In the genomic region with DNA sequence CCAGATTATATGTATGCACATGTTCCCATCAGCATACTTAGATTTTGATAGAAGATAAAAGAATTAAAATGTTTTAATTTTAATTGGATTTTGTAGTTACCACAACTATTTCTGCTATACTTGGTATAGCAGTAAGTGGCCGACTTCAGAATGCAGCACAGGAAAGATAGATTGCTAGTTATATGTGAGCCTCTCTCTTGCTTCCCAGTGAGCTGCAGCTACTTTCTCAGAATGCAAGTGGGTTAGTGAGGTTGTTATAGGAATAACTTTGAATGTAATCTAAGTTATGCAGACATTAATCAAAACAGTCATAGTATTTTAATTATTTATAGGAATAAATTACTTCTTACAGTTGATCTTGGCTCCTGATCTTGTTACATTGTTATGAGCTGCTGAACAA, we compare ENCODE assay signal across 22 cellular contexts.
"Had no signal": no experiment of that assay in that cellular context is flagged by ENCODE, and none has a peak within 500 bp of the region (broad histone marks: within the 10 kb centered on the region; RNA-seq: fewer than 3 reads in every experiment).

No MANE protein-coding gene starts in this region.

- ATAC-seq: left ventricle myocardium superior; psoas muscle; right lobe of liver; stimulated activated naive B cell treated with anti-CD40 and anti-IgM and Interleukin-4, amounts not matched to agents 10 μg/mL and 1 μg/mL and 100 μg/mL, for 72 hours; stimulated activated naive CD8-positive, alpha-beta T cell treated with anti-CD3 and anti-CD28 coated beads, Interleukin-15, amount 100 ng/mL, for 72 hours had no signal

- H3K27ac Mint-ChIP-seq: immature natural killer cell; naive B cell; nephron progenitor cell; stimulated activated naive B cell treated with anti-CD40 and anti-IgM and Interleukin-4, amounts not matched to agents 10 μg/mL and 1 μg/mL and 100 μg/mL, for 72 hours had no signal

- H3K36me3 ChIP-seq: right lobe of liver, spleen, transverse colon had no signal

- H3K4me3 ChIP-seq: dorsolateral prefrontal cortex, lung, psoas muscle, right lobe of liver, spleen, testis, transverse colon had no signal

- DNase-seq: cortex of kidney; dorsolateral prefrontal cortex; effector CD8-positive, alpha-beta T cell; immature natural killer cell; left ventricle myocardium superior; mesenchymal stem cell; midbrain; naive B cell; nephron progenitor cell; psoas muscle; retina; right lobe of liver; spleen; stimulated activated CD4-positive, alpha-beta T cell treated with anti-CD3 and anti-CD28 coated beads, Interleukin-15, amount 100 ng/mL, for 24 hours; stimulated activated CD4-positive, alpha-beta T cell treated with anti-CD3 and anti-CD28 coated beads, Interleukin-1b, Interleukin-23, amount 100 ng/mL, for 48 hours; stimulated activated CD4-positive, alpha-beta T cell treated with anti-CD3 and anti-CD28 coated beads, Interleukin-4, amount 100 ng/mL, for 4 hours; stimulated activated naive B cell treated with anti-CD40 and anti-IgM and Interleukin-4, amounts not matched to agents 10 μg/mL and 1 μg/mL and 100 μg/mL, for 72 hours; stimulated activated naive CD8-positive, alpha-beta T cell treated with anti-CD3 and anti-CD28 coated beads, Interleukin-15, amount 100 ng/mL, for 72 hours; testis; transverse colon had no signal

- H3K4me1 ChIP-seq: parathyroid adenoma, psoas muscle, right lobe of liver, spleen, testis had no signal

- H3K4me1 Mint-ChIP-seq: immature natural killer cell; nephron progenitor cell; stimulated activated naive B cell treated with anti-CD40 and anti-IgM and Interleukin-4, amounts not matched to agents 10 μg/mL and 1 μg/mL and 100 μg/mL, for 72 hours; stimulated activated naive CD8-positive, alpha-beta T cell treated with anti-CD3 and anti-CD28 coated beads, Interleukin-15, amount 100 ng/mL, for 72 hours had no signal

- H3K27me3 Mint-ChIP-seq: naive B cell; stimulated activated naive B cell treated with anti-CD40 and anti-IgM and Interleukin-4, amounts not matched to agents 10 μg/mL and 1 μg/mL and 100 μg/mL, for 72 hours; stimulated activated naive CD8-positive, alpha-beta T cell treated with anti-CD3 and anti-CD28 coated beads, Interleukin-15, amount 100 ng/mL, for 72 hours had no signal

- H3K27ac ChIP-seq: dorsolateral prefrontal cortex, parathyroid adenoma, psoas muscle, right lobe of liver, spleen, testis had no signal

- H3K9ac ChIP-seq: parathyroid adenoma had no signal

- H3K27me3 ChIP-seq: dorsolateral prefrontal cortex, right lobe of liver, spleen, testis, transverse colon had no signal

- H3K4me3 Mint-ChIP-seq: immature natural killer cell; naive B cell; nephron progenitor cell; stimulated activated naive B cell treated with anti-CD40 and anti-IgM and Interleukin-4, amounts not matched to agents 10 μg/mL and 1 μg/mL and 100 μg/mL, for 72 hours; stimulated activated naive CD8-positive, alpha-beta T cell treated with anti-CD3 and anti-CD28 coated beads, Interleukin-15, amount 100 ng/mL, for 72 hours had no signal

- H3K9me3 ChIP-seq: psoas muscle, right lobe of liver, testis, transverse colon had no signal
